In genomic region chr9:130122465-130122864, GRCh38 we compare ENCODE assay signal across 26 cellular contexts. TPM values are rescaled to one million over a fixed set of nuclear protein-coding genes. Genes with fewer than 3 reads are reported as not detected.
A peak's percentile ranks its signal among the peaks of the same experiment; 100 is the strongest.
DNase-seq lines count a peak whose midpoint lies in the region; ATAC-seq and TF ChIP-seq lines count a peak whose summit lies in the region.
"Had no signal": no experiment of that assay in that cellular context is flagged by ENCODE, and none has a peak within 500 bp of the region (broad histone marks: within the 10 kb centered on the region; RNA-seq: fewer than 3 reads in every experiment).

No MANE protein-coding gene starts in this region.

- H3K36me3 ChIP-seq in endodermal cell (ENCODE audit: control insufficient read depth, insufficient read depth, low read length) (peaks cover 38% of the 10 kb centered on the region), right atrium auricular region (peaks cover 27% of the 10 kb centered on the region)
- H3K36me3 ChIP-seq: breast epithelium, colonic mucosa, ovary had no signal

- H3K9ac ChIP-seq in endodermal cell (ENCODE audit: extremely low read depth, low read length, poor library complexity, severe bottlenecking) = no peak overlapping the region

- H3K27me3 ChIP-seq in endodermal cell (ENCODE audit: control insufficient read depth, insufficient read depth, low read length, poor library complexity, severe bottlenecking) (no peaks in the 10 kb centered on the region), right atrium auricular region (no peaks in the 10 kb centered on the region)
- H3K27me3 ChIP-seq: adrenal gland, breast epithelium, colonic mucosa, esophagus squamous epithelium, gastroesophageal sphincter, ovary, upper lobe of left lung had no signal

- DNase-seq in NCI-H1417 (lab: John Stamatoyannopoulos, UW) (peak; percentile 6 to 71 (median 39)), NCI-H1417 treated with DMSO at 0.1 percent for 48 hours (lab: John Stamatoyannopoulos, UW) (no peak), NCI-H2171 (lab: John Stamatoyannopoulos, UW) (peak; percentile 72), endodermal cell (no peak), right atrium auricular region (ENCODE audit: low spot score) (no peak), GM03348 (ENCODE audit: low spot score) (no peak)
- no peak for DNase-seq in stimulated activated effector memory CD8-positive, alpha-beta T cell treated with anti-CD3 and anti-CD28 coated beads, Interleukin-12 subunit alpha, Interleukin-12 subunit beta, amount 100 ng/mL, for 72 hours (ENCODE audit: low spot score in 2 of 2)
- no peak for DNase-seq in activated CD8-positive, alpha-beta memory T cell treated with anti-CD3 and anti-CD28 coated beads, Interleukin-2, amount 10 ng/mL, durations not matched to agents 7 days and 5 days
- DNase-seq: activated CD4-positive, CD25-positive, alpha-beta regulatory T cell; activated CD8-positive, alpha-beta T cell treated with anti-CD3 and anti-CD28 coated beads, Interleukin-2, amount 10 ng/mL, durations not matched to agents 7 days and 5 days; activated naive CD4-positive, alpha-beta T cell; activated T-cell treated with anti-CD3 and anti-CD28 coated beads, Interleukin-2, amount 50 U/mL, for 1 hour; adrenal gland; colonic mucosa; COR-L47; esophagus squamous epithelium; kidney glomerular epithelial cell; naive thymus-derived CD4-positive, alpha-beta T cell; NCI-H2029 treated with DMSO at 0.1 percent for 48 hours; ovary; right cardiac atrium; T-helper 9 cell; upper lobe of left lung had no signal

- no peak for ATAC-seq in stimulated activated effector memory CD8-positive, alpha-beta T cell treated with anti-CD3 and anti-CD28 coated beads, Interleukin-12 subunit alpha, Interleukin-12 subunit beta, amount 100 ng/mL, for 72 hours
- no peak for ATAC-seq in activated CD8-positive, alpha-beta memory T cell treated with anti-CD3 and anti-CD28 coated beads, Interleukin-2, amount 10 ng/mL, durations not matched to agents 7 days and 5 days
- ATAC-seq: activated CD8-positive, alpha-beta T cell treated with anti-CD3 and anti-CD28 coated beads, Interleukin-2, amount 10 ng/mL, durations not matched to agents 7 days and 5 days; gastroesophageal sphincter; naive thymus-derived CD4-positive, alpha-beta T cell; right cardiac atrium had no signal

- WGBS in endodermal cell (ENCODE audit: insufficient coverage in 1 of 2, insufficient read length in 1 of 2), 2 experiments = 88 to 100% methylated on average over 4 to 8 of the region's 8 CpGs

- no peaks in the 10 kb centered on the region for H3K9me3 Mint-ChIP-seq in endodermal cell
- no peaks in the 10 kb centered on the region for H3K9me3 Mint-ChIP-seq in stimulated activated effector memory CD8-positive, alpha-beta T cell treated with anti-CD3 and anti-CD28 coated beads, Interleukin-12 subunit alpha, Interleukin-12 subunit beta, amount 100 ng/mL, for 72 hours
- H3K9me3 Mint-ChIP-seq in activated CD8-positive, alpha-beta memory T cell treated with anti-CD3 and anti-CD28 coated beads, Interleukin-2, amount 10 ng/mL, durations not matched to agents 7 days and 5 days (ENCODE audit: low read depth) = no peaks in the 10 kb centered on the region
- H3K9me3 Mint-ChIP-seq: memory B cell; naive thymus-derived CD4-positive, alpha-beta T cell had no signal

- H3K9me3 ChIP-seq in endodermal cell (ENCODE audit: control insufficient read depth, low read length) = no peaks in the 10 kb centered on the region
- no peaks in the 10 kb centered on the region for H3K9me3 ChIP-seq in right atrium auricular region
- H3K9me3 ChIP-seq: adrenal gland, breast epithelium, colonic mucosa, esophagus squamous epithelium, gastroesophageal sphincter, ovary, upper lobe of left lung had no signal

- H3K27ac ChIP-seq in endodermal cell (ENCODE audit: low read depth, low read length) = peak overlapping the region; percentile 57
- no peak overlapping the region for H3K27ac ChIP-seq in right atrium auricular region
- H3K27ac ChIP-seq: adrenal gland, breast epithelium, colonic mucosa, esophagus squamous epithelium, gastroesophageal sphincter, ovary, upper lobe of left lung had no signal

- no peak overlapping the region for H3K4me3 Mint-ChIP-seq in endodermal cell
- no peak overlapping the region for H3K4me3 Mint-ChIP-seq in stimulated activated effector memory CD8-positive, alpha-beta T cell treated with anti-CD3 and anti-CD28 coated beads, Interleukin-12 subunit alpha, Interleukin-12 subunit beta, amount 100 ng/mL, for 72 hours
- no peak overlapping the region for H3K4me3 Mint-ChIP-seq in activated CD8-positive, alpha-beta memory T cell treated with anti-CD3 and anti-CD28 coated beads, Interleukin-2, amount 10 ng/mL, durations not matched to agents 7 days and 5 days
- H3K4me3 Mint-ChIP-seq: activated CD8-positive, alpha-beta T cell treated with anti-CD3 and anti-CD28 coated beads, Interleukin-2, amount 10 ng/mL, durations not matched to agents 7 days and 5 days; memory B cell; naive thymus-derived CD4-positive, alpha-beta T cell had no signal

- H3K36me3 Mint-ChIP-seq in endodermal cell (ENCODE audit: low read depth) = peaks cover 36% of the 10 kb centered on the region
- H3K36me3 Mint-ChIP-seq in stimulated activated effector memory CD8-positive, alpha-beta T cell treated with anti-CD3 and anti-CD28 coated beads, Interleukin-12 subunit alpha, Interleukin-12 subunit beta, amount 100 ng/mL, for 72 hours = peaks cover 64% of the 10 kb centered on the region
- H3K36me3 Mint-ChIP-seq in activated CD8-positive, alpha-beta memory T cell treated with anti-CD3 and anti-CD28 coated beads, Interleukin-2, amount 10 ng/mL, durations not matched to agents 7 days and 5 days = peaks cover 7% of the 10 kb centered on the region

- CTCF ChIA-PET in activated CD8-positive, alpha-beta memory T cell treated with anti-CD3 and anti-CD28 coated beads, Interleukin-2, amount 10 ng/mL, durations not matched to agents 7 days and 5 days (lab: Charles Lee) = interaction anchor here (1.0 to 2.2 kb wide), 3 partner anchors 13 to 114 kb away, joined by 5 to 8 read pairs (median 7); no protein-coding TSS in a partner anchor

- H3K4me3 ChIP-seq in endodermal cell (ENCODE audit: low read length) (no peak overlapping the region), right atrium auricular region (no peak overlapping the region)
- H3K4me3 ChIP-seq: adrenal gland, breast epithelium, colonic mucosa, esophagus squamous epithelium, gastroesophageal sphincter, ovary, upper lobe of left lung had no signal

- H3K27me3 Mint-ChIP-seq in endodermal cell (ENCODE audit: insufficient read depth) = no peaks in the 10 kb centered on the region
- no peaks in the 10 kb centered on the region for H3K27me3 Mint-ChIP-seq in activated CD8-positive, alpha-beta memory T cell treated with anti-CD3 and anti-CD28 coated beads, Interleukin-2, amount 10 ng/mL, durations not matched to agents 7 days and 5 days
- H3K27me3 Mint-ChIP-seq: memory B cell; naive thymus-derived CD4-positive, alpha-beta T cell had no signal

- peaks cover 33% of the 10 kb centered on the region for H3K4me1 Mint-ChIP-seq in endodermal cell
- peaks cover 31% of the 10 kb centered on the region for H3K4me1 Mint-ChIP-seq in stimulated activated effector memory CD8-positive, alpha-beta T cell treated with anti-CD3 and anti-CD28 coated beads, Interleukin-12 subunit alpha, Interleukin-12 subunit beta, amount 100 ng/mL, for 72 hours
- peaks cover 14% of the 10 kb centered on the region for H3K4me1 Mint-ChIP-seq in activated CD8-positive, alpha-beta memory T cell treated with anti-CD3 and anti-CD28 coated beads, Interleukin-2, amount 10 ng/mL, durations not matched to agents 7 days and 5 days

- no peaks in the 10 kb centered on the region for H3K4me1 ChIP-seq in endodermal cell (ENCODE audit: control insufficient read depth, insufficient read depth, low read length)
- peaks cover 0 to 16% of the 10 kb centered on the region in 2 donors for H3K4me1 ChIP-seq in right atrium auricular region
- H3K4me1 ChIP-seq: breast epithelium, colonic mucosa had no signal

- H3K27ac Mint-ChIP-seq in endodermal cell = peak overlapping the region; percentile 59
- H3K27ac Mint-ChIP-seq in stimulated activated effector memory CD8-positive, alpha-beta T cell treated with anti-CD3 and anti-CD28 coated beads, Interleukin-12 subunit alpha, Interleukin-12 subunit beta, amount 100 ng/mL, for 72 hours = peak overlapping the region; percentile 52
- H3K27ac Mint-ChIP-seq in activated CD8-positive, alpha-beta memory T cell treated with anti-CD3 and anti-CD28 coated beads, Interleukin-2, amount 10 ng/mL, durations not matched to agents 7 days and 5 days = no peak overlapping the region
- H3K27ac Mint-ChIP-seq: activated CD8-positive, alpha-beta T cell treated with anti-CD3 and anti-CD28 coated beads, Interleukin-2, amount 10 ng/mL, durations not matched to agents 7 days and 5 days had no signal

- TF ChIP-seq CTCF in endodermal cell (conservative IDR thresholded peaks at IDR 0.05) = no peak
- TF ChIP-seq CTCF in right atrium auricular region (IDR thresholded peaks at IDR 0.05) = no peak

RNA-seq across cellular contexts. Expression of gene NCS1, which starts 49.7 kb away (rescaled TPM):
- total RNA-seq in endodermal cell (10 to 100 TPM; 40.6 to 47.7 TPM), right atrium auricular region (10 to 100 TPM in 1 of 2 donors, 1 to 10 TPM in 1; 4.5 to 26.1 TPM)
- 26.5 TPM for polyA plus RNA-seq in endodermal cell (2013, experiment 1 of 2)
- 28.0 TPM for polyA plus RNA-seq in endodermal cell (2013, experiment 2 of 2)
- 10 to 100 TPM in 1 of 2 experiments, 1 to 10 TPM in 1; 4.0 to 16.9 TPM for total RNA-seq in activated CD8-positive, alpha-beta memory T cell treated with anti-CD3 and anti-CD28 coated beads, Interleukin-2, amount 10 ng/mL, durations not matched to agents 7 days and 5 days
- polyA plus RNA-seq: naive thymus-derived CD4-positive, alpha-beta T cell had no signal

Comparison
In these comparisons a context has a peak if more than half of its experiments do, and no peak if none do; other contexts are left out.
1. DNase-seq: peak in NCI-H1417 (3 of 3) and NCI-H2171 (single experiment); none in NCI-H1417 treated with DMSO at 0.1 percent for 48 hours (single experiment), endodermal cell (single experiment), stimulated activated effector memory CD8-positive, alpha-beta T cell treated with anti-CD3 and anti-CD28 coated beads, Interleukin-12 subunit alpha, Interleukin-12 subunit beta, amount 100 ng/mL, for 72 hours (0 of 2), right atrium auricular region (single experiment), activated CD8-positive, alpha-beta memory T cell treated with anti-CD3 and anti-CD28 coated beads, Interleukin-2, amount 10 ng/mL, durations not matched to agents 7 days and 5 days (single experiment) and GM03348 (single experiment).